In the genomic region with DNA sequence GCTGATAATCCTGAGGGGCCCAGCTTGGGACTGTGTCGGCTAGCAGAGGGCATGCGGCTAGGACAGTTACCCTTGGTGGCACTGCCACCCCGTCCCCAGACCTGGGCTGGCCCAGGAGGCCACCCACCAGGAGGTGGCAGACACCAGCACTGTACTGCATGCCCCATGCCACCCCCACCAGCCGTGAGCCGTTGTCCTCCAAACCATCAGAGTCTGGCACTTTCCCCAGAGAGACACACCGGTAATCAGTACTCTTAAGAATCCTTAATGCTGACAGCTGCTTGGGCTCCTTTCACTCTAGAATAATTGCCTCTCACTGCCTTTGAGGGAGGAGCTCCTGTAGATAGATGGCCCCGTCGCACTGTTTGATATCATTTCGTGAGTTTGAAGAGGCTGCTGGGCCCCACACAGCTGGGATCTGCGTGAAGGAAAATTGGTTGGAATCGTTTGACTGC, we compare ENCODE assay signal across 16 cellular contexts.
A peak's percentile ranks its signal among the peaks of the same experiment; 100 is the strongest.
DNase-seq lines count a peak whose midpoint lies in the region; ATAC-seq and TF ChIP-seq lines count a peak whose summit lies in the region.
"Had no signal": no experiment of that assay in that cellular context is flagged by ENCODE, and none has a peak within 500 bp of the region (broad histone marks: within the 10 kb centered on the region; RNA-seq: fewer than 3 reads in every experiment).

No MANE protein-coding gene starts in this region.

- DNase-seq in NCI-H1105 (lab: John Stamatoyannopoulos, UW): peak; percentile 39
- peak; percentile 68 for DNase-seq in NCI-H2171 (lab: John Stamatoyannopoulos, UW)
- DNase-seq in coronary artery (ENCODE audit: low spot score): peak; percentile 45
- peak; percentile 36 for DNase-seq in sciatic nerve (ENCODE audit: low spot score)
- no peak for DNase-seq in glomerular visceral epithelial cell (ENCODE audit: extremely low spot score)
- DNase-seq in cortex of kidney (lab: John Stamatoyannopoulos, UW): no peak
- no peak for DNase-seq in KG1 (lab: John Stamatoyannopoulos, UW)
- no peak for DNase-seq in activated naive CD4-positive, alpha-beta T cell (lab: John Stamatoyannopoulos, UW)
- DNase-seq: activated CD4-positive, CD25-positive, alpha-beta regulatory T cell treated with anti-CD3 and anti-CD28 coated beads, Interleukin-2, amount 50 U/mL, for 72 hours; C1 segment of cervical spinal cord; dermis blood vessel endothelial cell; hypothalamus; NCI-H446 treated with DMSO at 0.1 percent for 48 hours; nephron progenitor cell; stimulated activated naive CD8-positive, alpha-beta T cell treated with anti-CD3 and anti-CD28 coated beads, Interleukin-15, amount 100 ng/mL, for 72 hours had no signal

- intact Hi-C loops in sciatic nerve (cut with DNase I): loop anchor here (5.0 kb wide), 1 partner anchor 249 kb away; no protein-coding TSS in a partner anchor

- H3K27ac ChIP-seq in coronary artery: no peak overlapping the region

- TF ChIP-seq CTCF in coronary artery (IDR thresholded peaks at IDR 0.05): no peak

- no peak overlapping the region for H3K4me3 ChIP-seq in coronary artery

- no peak for ATAC-seq in sciatic nerve
- ATAC-seq: activated T-helper 17 cell treated with anti-CD3 and anti-CD28 coated beads, Interleukin-2, amount 50 U/mL, for 72 hours; stimulated activated naive CD8-positive, alpha-beta T cell treated with anti-CD3 and anti-CD28 coated beads, Interleukin-15, amount 100 ng/mL, for 72 hours had no signal

Comparison
In these comparisons a context has a peak if more than half of its experiments do, and no peak if none do; other contexts are left out.
1. DNase-seq: peak in NCI-H1105 (single experiment), NCI-H2171 (single experiment), coronary artery (single experiment) and sciatic nerve (single experiment); none in glomerular visceral epithelial cell (single experiment), cortex of kidney (single experiment), KG1 (single experiment) and activated naive CD4-positive, alpha-beta T cell (0 of 4).